23 cellular contexts compared by ENCODE assay signal in the genomic region with DNA sequence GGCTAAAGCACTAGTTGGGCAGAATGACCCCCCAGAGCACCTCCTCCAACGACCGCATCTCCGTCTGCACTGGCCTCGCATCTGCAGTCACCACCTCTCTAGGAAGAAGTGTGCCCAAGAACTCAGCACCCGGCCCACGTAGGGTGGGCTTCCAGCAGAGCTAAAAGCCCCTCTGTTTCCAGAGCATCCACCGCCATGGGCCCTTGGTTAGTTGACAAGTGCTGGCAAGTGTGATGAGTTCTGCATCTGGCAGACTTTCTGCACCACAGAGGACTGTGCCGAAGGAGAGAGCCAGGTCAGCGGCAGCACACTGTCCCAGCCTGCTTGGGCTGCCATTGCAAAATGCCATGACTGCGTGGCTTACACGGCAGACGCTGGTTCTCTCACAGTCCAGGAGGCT.
DNase-seq lines count a peak whose midpoint lies in the region; ATAC-seq and TF ChIP-seq lines count a peak whose summit lies in the region.
"Had no signal": no experiment of that assay in that cellular context is flagged by ENCODE, and none has a peak within 500 bp of the region (broad histone marks: within the 10 kb centered on the region; RNA-seq: fewer than 3 reads in every experiment).

No MANE protein-coding gene starts in this region.

- ATAC-seq in natural killer cell treated with Interleukin-12 subunit alpha and Interleukin-12 subunit beta and Interleukin-15 and Interleukin-18, amount 100 ng/mL, for 72 hours: no peak
- ATAC-seq in natural killer cell: no peak
- ATAC-seq in HG03097 (IDR thresholded peaks at IDR 0.05; ENCODE audit: low FRiP score, unreplicated experiment): no peak
- ATAC-seq: A549, GM12878 had no signal

- no peaks in the 10 kb centered on the region for H3K9me3 Mint-ChIP-seq in activated naive CD4-positive, alpha-beta T cell treated with anti-CD3 and anti-CD28 coated beads, Interleukin-2, amount 10 ng/mL, durations not matched to agents 7 days and 5 days
- no peaks in the 10 kb centered on the region for H3K9me3 Mint-ChIP-seq in natural killer cell treated with Interleukin-12 subunit alpha and Interleukin-12 subunit beta and Interleukin-15 and Interleukin-18, amount 100 ng/mL, for 72 hours
- H3K9me3 Mint-ChIP-seq in natural killer cell: no peaks in the 10 kb centered on the region
- H3K9me3 Mint-ChIP-seq: CD4-positive, alpha-beta T cell; CD8-positive, alpha-beta memory T cell had no signal

- peak overlapping the region; percentile 60 for H3K27ac Mint-ChIP-seq in activated naive CD4-positive, alpha-beta T cell treated with anti-CD3 and anti-CD28 coated beads, Interleukin-2, amount 10 ng/mL, durations not matched to agents 7 days and 5 days
- no peak overlapping the region for H3K27ac Mint-ChIP-seq in natural killer cell treated with Interleukin-12 subunit alpha and Interleukin-12 subunit beta and Interleukin-15 and Interleukin-18, amount 100 ng/mL, for 72 hours
- H3K27ac Mint-ChIP-seq in natural killer cell: no peak overlapping the region
- H3K27ac Mint-ChIP-seq: CD4-positive, alpha-beta T cell; CD8-positive, alpha-beta memory T cell had no signal

- CTCF ChIA-PET in activated naive CD4-positive, alpha-beta T cell treated with anti-CD3 and anti-CD28 coated beads, Interleukin-2, amount 10 ng/mL, durations not matched to agents 7 days and 5 days (lab: Charles Lee): no interaction called here

- H3K36me3 Mint-ChIP-seq in activated naive CD4-positive, alpha-beta T cell treated with anti-CD3 and anti-CD28 coated beads, Interleukin-2, amount 10 ng/mL, durations not matched to agents 7 days and 5 days: no peaks in the 10 kb centered on the region
- H3K36me3 Mint-ChIP-seq in natural killer cell treated with Interleukin-12 subunit alpha and Interleukin-12 subunit beta and Interleukin-15 and Interleukin-18, amount 100 ng/mL, for 72 hours: no peaks in the 10 kb centered on the region
- no peaks in the 10 kb centered on the region for H3K36me3 Mint-ChIP-seq in natural killer cell
- H3K36me3 Mint-ChIP-seq: CD14-positive monocyte; CD8-positive, alpha-beta memory T cell had no signal

- no peak for DNase-seq in activated naive CD4-positive, alpha-beta T cell treated with anti-CD3 and anti-CD28 coated beads, Interleukin-2, amount 10 ng/mL, durations not matched to agents 7 days and 5 days
- no peak for DNase-seq in activated naive CD4-positive, alpha-beta T cell (lab: John Stamatoyannopoulos, UW)
- peak; percentile 53 for DNase-seq in natural killer cell treated with Interleukin-12 subunit alpha and Interleukin-12 subunit beta and Interleukin-15 and Interleukin-18, amount 100 ng/mL, for 72 hours (ENCODE audit: low spot score)
- no peak for DNase-seq in natural killer cell
- peak; percentile 66 for DNase-seq in posterior vena cava (ENCODE audit: low spot score)
- no peak for DNase-seq in kidney tubule cell (ENCODE audit: low spot score)
- DNase-seq: 8988T; ACHN; AML-193; BE2C; CD4-positive, alpha-beta T cell; DMS 273 treated with DMSO at 0.1 percent for 48 hours; DMS79; EL; GDM1; GM23248; H7; HCEC 1CT had no signal

- TF ChIP-seq CTCF in natural killer cell (IDR thresholded peaks at IDR 0.05): no peak

- H3K4me3 Mint-ChIP-seq in activated naive CD4-positive, alpha-beta T cell treated with anti-CD3 and anti-CD28 coated beads, Interleukin-2, amount 10 ng/mL, durations not matched to agents 7 days and 5 days: no peak overlapping the region
- H3K4me3 Mint-ChIP-seq in natural killer cell treated with Interleukin-12 subunit alpha and Interleukin-12 subunit beta and Interleukin-15 and Interleukin-18, amount 100 ng/mL, for 72 hours: no peak overlapping the region
- no peak overlapping the region for H3K4me3 Mint-ChIP-seq in natural killer cell
- H3K4me3 Mint-ChIP-seq: CD14-positive monocyte; CD4-positive, alpha-beta T cell; CD8-positive, alpha-beta memory T cell had no signal

- intact Hi-C loops in natural killer cell (cut with micrococcal nuclease): no loop called here
- intact Hi-C loops in posterior vena cava (cut with DNase I): no loop called here

- no peaks in the 10 kb centered on the region for H3K27me3 Mint-ChIP-seq in activated naive CD4-positive, alpha-beta T cell treated with anti-CD3 and anti-CD28 coated beads, Interleukin-2, amount 10 ng/mL, durations not matched to agents 7 days and 5 days
- no peaks in the 10 kb centered on the region for H3K27me3 Mint-ChIP-seq in natural killer cell treated with Interleukin-12 subunit alpha and Interleukin-12 subunit beta and Interleukin-15 and Interleukin-18, amount 100 ng/mL, for 72 hours
- no peaks in the 10 kb centered on the region for H3K27me3 Mint-ChIP-seq in natural killer cell (ENCODE audit: low read depth in 2 of 2)
- H3K27me3 Mint-ChIP-seq: CD4-positive, alpha-beta T cell; CD8-positive, alpha-beta memory T cell had no signal

- no peaks in the 10 kb centered on the region for H3K4me1 Mint-ChIP-seq in activated naive CD4-positive, alpha-beta T cell treated with anti-CD3 and anti-CD28 coated beads, Interleukin-2, amount 10 ng/mL, durations not matched to agents 7 days and 5 days
- H3K4me1 Mint-ChIP-seq in natural killer cell treated with Interleukin-12 subunit alpha and Interleukin-12 subunit beta and Interleukin-15 and Interleukin-18, amount 100 ng/mL, for 72 hours (ENCODE audit: low read depth in 2 of 2): no peaks in the 10 kb centered on the region
- H3K4me1 Mint-ChIP-seq in natural killer cell: no peaks in the 10 kb centered on the region
- H3K4me1 Mint-ChIP-seq: CD14-positive monocyte; CD8-positive, alpha-beta memory T cell had no signal

Comparison
In these comparisons a context has a peak if more than half of its experiments do, and no peak if none do; other contexts are left out.
1. DNase-seq: peak in natural killer cell treated with Interleukin-12 subunit alpha and Interleukin-12 subunit beta and Interleukin-15 and Interleukin-18, amount 100 ng/mL, for 72 hours (single experiment) and posterior vena cava (single experiment); none in activated naive CD4-positive, alpha-beta T cell treated with anti-CD3 and anti-CD28 coated beads, Interleukin-2, amount 10 ng/mL, durations not matched to agents 7 days and 5 days (single experiment), activated naive CD4-positive, alpha-beta T cell (0 of 4), natural killer cell (single experiment) and kidney tubule cell (single experiment).